ENCODE assay signal across 1 cellular context in genomic region chr13:113041293-113041690, GRCh38.
TF ChIP-seq lines count a peak whose summit lies in the region.

No MANE protein-coding gene starts in this region.

TF ChIP-seq in GM12878, 131 proteins besides CTCF, POLR2A, EP300 and RAD21 (continued from another document):
- TF ChIP-seq IRF5 (IDR thresholded peaks at IDR 0.05; ENCODE audit: borderline replicate concordance) = no peak
- TF ChIP-seq NFIC (IDR thresholded peaks at IDR 0.05; ENCODE audit: low read depth, low read length) = no peak
- TF ChIP-seq USF2 (IDR thresholded peaks at IDR 0.05; ENCODE audit: borderline replicate concordance, low read depth, low read length) = peak; percentile 71
- no peak for TF ChIP-seq CBFB (IDR thresholded peaks at IDR 0.05; ENCODE audit: low read depth)
- peak; percentile 95 for TF ChIP-seq RAD51 (IDR thresholded peaks at IDR 0.05)
- no peak for TF ChIP-seq ATF2 (IDR thresholded peaks at IDR 0.05; ENCODE audit: low read length)
- no peak for TF ChIP-seq NFXL1 (IDR thresholded peaks at IDR 0.05; ENCODE audit: borderline replicate concordance)
- peak; percentile 3 for TF ChIP-seq FOS (IDR thresholded peaks at IDR 0.05; ENCODE audit: borderline replicate concordance, extremely low read depth, insufficient read length)
- TF ChIP-seq ZNF207 (IDR thresholded peaks at IDR 0.05; ENCODE audit: borderline replicate concordance) = no peak
- TF ChIP-seq SIN3A (IDR thresholded peaks at IDR 0.05; ENCODE audit: low read depth, low read length) = no peak
- TF ChIP-seq POU2F2 (IDR thresholded peaks at IDR 0.05; ENCODE audit: borderline replicate concordance, low read depth, low read length) = no peak
- TF ChIP-seq RELB (IDR thresholded peaks at IDR 0.05; ENCODE audit: low read depth) = no peak
- TF ChIP-seq TARDBP (IDR thresholded peaks at IDR 0.05; ENCODE audit: borderline replicate concordance) = no peak
- no peak for TF ChIP-seq MTA3 (IDR thresholded peaks at IDR 0.05; ENCODE audit: borderline replicate concordance, low read length)
- TF ChIP-seq USF1 (IDR thresholded peaks at IDR 0.05; ENCODE audit: borderline replicate concordance, extremely low read length, insufficient read depth, low read depth, low read length) = peak; percentile 71
- no peak for TF ChIP-seq PAX8 (IDR thresholded peaks at IDR 0.05)
- no peak for TF ChIP-seq JUNB (IDR thresholded peaks at IDR 0.05)
- TF ChIP-seq E2F8 (IDR thresholded peaks at IDR 0.05; ENCODE audit: low read depth, partially characterized antibody) = no peak
- no peak for TF ChIP-seq EED (IDR thresholded peaks at IDR 0.05; ENCODE audit: low read depth)
- no peak for TF ChIP-seq LARP7 (IDR thresholded peaks at IDR 0.05)
- TF ChIP-seq BMI1 (IDR thresholded peaks at IDR 0.05; ENCODE audit: borderline replicate concordance) = no peak
- no peak for TF ChIP-seq BCLAF1 (IDR thresholded peaks at IDR 0.05)
- no peak for TF ChIP-seq CEBPZ (IDR thresholded peaks at IDR 0.05; ENCODE audit: low read depth, low read length)
- TF ChIP-seq ATF3 (IDR thresholded peaks at IDR 0.05; ENCODE audit: borderline replicate concordance, extremely low read depth, low read depth, low read length) = peak; percentile 55; the same call in 1 of the 2 replicates
- TF ChIP-seq CHD4 (IDR thresholded peaks at IDR 0.05) = no peak
- no peak for TF ChIP-seq EGR1 (IDR thresholded peaks at IDR 0.05; ENCODE audit: borderline replicate concordance in 1 of 2, low read depth in 2 of 2, low read length in 2 of 2)
